Comparison of ENCODE assay signal across 14 cellular contexts in genomic region chr3:196835081-196835480, GRCh38.
"Had no signal": no experiment of that assay in that cellular context is flagged by ENCODE, and none has a peak within 500 bp of the region (broad histone marks: within the 10 kb centered on the region; RNA-seq: fewer than 3 reads in every experiment).

No MANE protein-coding gene starts in this region.

- H3K4me3 Mint-ChIP-seq: activated CD4-positive, alpha-beta memory T cell treated with anti-CD3 and anti-CD28 coated beads, Interleukin-2, amount 10 ng/mL, durations not matched to agents 7 days and 5 days; activated CD4-positive, alpha-beta T cell treated with anti-CD3 and anti-CD28 coated beads for 36 hours; type B pancreatic cell had no signal

- H3K27me3 Mint-ChIP-seq: activated CD4-positive, alpha-beta memory T cell treated with anti-CD3 and anti-CD28 coated beads, Interleukin-2, amount 10 ng/mL, durations not matched to agents 7 days and 5 days; activated CD4-positive, alpha-beta T cell treated with anti-CD3 and anti-CD28 coated beads for 36 hours; type B pancreatic cell had no signal

- H3K4me1 ChIP-seq: esophagus squamous epithelium, left ventricle myocardium inferior, right atrium auricular region, suprapubic skin had no signal

- H3K27ac ChIP-seq: esophagus squamous epithelium, left ventricle myocardium inferior, right atrium auricular region, suprapubic skin had no signal

- H3K27ac Mint-ChIP-seq: activated CD4-positive, alpha-beta memory T cell treated with anti-CD3 and anti-CD28 coated beads, Interleukin-2, amount 10 ng/mL, durations not matched to agents 7 days and 5 days; activated CD4-positive, alpha-beta T cell treated with anti-CD3 and anti-CD28 coated beads for 36 hours; type B pancreatic cell had no signal

- H3K27me3 ChIP-seq: esophagus squamous epithelium, right atrium auricular region, suprapubic skin had no signal

- H3K9me3 Mint-ChIP-seq: activated CD4-positive, alpha-beta memory T cell treated with anti-CD3 and anti-CD28 coated beads, Interleukin-2, amount 10 ng/mL, durations not matched to agents 7 days and 5 days; type B pancreatic cell had no signal

- ATAC-seq: activated CD4-positive, alpha-beta T cell treated with anti-CD3 and anti-CD28 coated beads for 36 hours had no signal

- H3K4me1 Mint-ChIP-seq: activated CD4-positive, alpha-beta memory T cell treated with anti-CD3 and anti-CD28 coated beads, Interleukin-2, amount 10 ng/mL, durations not matched to agents 7 days and 5 days; activated CD4-positive, alpha-beta T cell treated with anti-CD3 and anti-CD28 coated beads for 36 hours had no signal

- H3K4me3 ChIP-seq: esophagus squamous epithelium, left ventricle myocardium inferior, right atrium auricular region, suprapubic skin had no signal

- H3K9me3 ChIP-seq: esophagus squamous epithelium, left ventricle myocardium inferior, right atrium auricular region, suprapubic skin had no signal

- DNase-seq: activated CD4-positive, alpha-beta memory T cell treated with anti-CD3 and anti-CD28 coated beads, Interleukin-2, amount 10 ng/mL, durations not matched to agents 7 days and 5 days; activated CD4-positive, alpha-beta T cell treated with anti-CD3 and anti-CD28 coated beads for 36 hours; activated naive CD4-positive, alpha-beta T cell; activated T-cell treated with anti-CD3 and anti-CD28 coated beads, Interleukin-2, amount 50 U/mL, for 48 hours; aorta; esophagus squamous epithelium; foreskin fibroblast; left ventricle myocardium inferior; stimulated activated CD4-positive, alpha-beta T cell treated with anti-CD3 and anti-CD28 coated beads, Interleukin-1b, Interleukin-23, amount 100 ng/mL, for 48 hours; stimulated activated naive CD4-positive, alpha-beta T cell; T-helper 9 cell had no signal
